ENCODE assay signal across 16 cellular contexts in the genomic region with DNA sequence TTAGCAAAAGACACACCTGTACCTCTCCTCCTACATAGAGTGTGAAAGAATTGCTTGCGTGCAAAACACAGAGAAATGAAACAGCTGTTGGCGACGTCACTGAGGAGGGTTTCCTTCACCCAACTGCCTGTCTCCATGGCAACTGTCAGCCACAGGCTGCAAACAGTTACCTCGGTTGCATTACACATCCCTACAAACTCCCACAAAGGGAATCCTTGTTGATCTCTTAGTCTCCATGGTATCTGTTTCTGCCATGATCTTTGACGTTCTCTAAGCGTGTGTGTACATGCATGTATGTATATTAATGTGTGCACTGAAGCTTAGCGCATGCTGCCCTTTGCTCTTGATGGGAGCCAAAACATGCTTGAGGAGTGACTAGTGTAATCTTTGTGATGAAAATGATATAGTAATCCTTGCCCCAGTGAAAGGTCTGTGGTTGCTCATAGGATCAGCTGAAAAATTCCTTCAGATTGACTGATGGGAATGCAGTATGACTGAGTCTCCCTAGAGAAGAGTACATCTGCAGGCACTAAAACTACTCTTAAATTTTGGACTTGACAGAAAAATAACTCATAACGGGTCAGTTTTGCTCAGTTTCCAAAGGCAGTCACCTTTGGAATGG.
DNase-seq lines count a peak whose midpoint lies in the region; ATAC-seq and TF ChIP-seq lines count a peak whose summit lies in the region.
"Had no signal": no experiment of that assay in that cellular context is flagged by ENCODE, and none has a peak within 500 bp of the region (broad histone marks: within the 10 kb centered on the region; RNA-seq: fewer than 3 reads in every experiment).

No MANE protein-coding gene starts in this region.

- intact Hi-C loops in esophagus muscularis mucosa (cut with DNase I) (no loop called here), right lobe of liver (cut with DNase I) (no loop called here)

- H3K4me3 ChIP-seq in esophagus muscularis mucosa (no peak overlapping the region), right lobe of liver (no peak overlapping the region)

- H3K9me3 ChIP-seq in esophagus muscularis mucosa (peaks cover 0 to 19% (median 10%) of the 10 kb centered on the region in 4 donors), right lobe of liver (peaks cover 0 to 3% (median 0%) of the 10 kb centered on the region in 4 donors)

- peaks cover 6% of the 10 kb centered on the region for H3K9me3 Mint-ChIP-seq in osteocyte (ENCODE audit: unreplicated experiment)

- no peaks in the 10 kb centered on the region for H3K36me3 ChIP-seq in esophagus muscularis mucosa
- no peaks in the 10 kb centered on the region for H3K36me3 ChIP-seq in right lobe of liver

- no peak overlapping the region for H3K27ac Mint-ChIP-seq in osteocyte (ENCODE audit: unreplicated experiment)
- H3K27ac Mint-ChIP-seq: activated naive CD8-positive, alpha-beta T cell treated with anti-CD3 and anti-CD28 coated beads, Interleukin-2, amount 10 ng/mL, durations not matched to agents 7 days and 5 days; CD4-positive, alpha-beta T cell; IgD-negative memory B cell; natural killer cell treated with Interleukin-12 subunit alpha and Interleukin-12 subunit beta and Interleukin-15 and Interleukin-18, amount 100 ng/mL, for 72 hours; WTC11 had no signal

- no peaks in the 10 kb centered on the region for H3K4me1 ChIP-seq in esophagus muscularis mucosa
- no peaks in the 10 kb centered on the region for H3K4me1 ChIP-seq in right lobe of liver

- WGBS in esophagus muscularis mucosa = 57% methylated on average over 8 of the region's 8 CpGs
- WGBS in right lobe of liver (ENCODE audit: insufficient coverage, low coverage, low lambda C conversion rate, missing lambda C conversion rate) = 77% methylated on average over 8 of the region's 8 CpGs

- DNase-seq in GM04503 (ENCODE audit: low read depth) = peak; percentile 88
- DNase-seq in NCI-H226 = peak; percentile 56
- peak; percentile 68 for DNase-seq in esophagus muscularis mucosa (ENCODE audit: extremely low spot score)
- peak; percentile 64 for DNase-seq in osteocyte (ENCODE audit: extremely low spot score, unreplicated experiment)
- DNase-seq in right lobe of liver = no peak
- DNase-seq in superior temporal gyrus (ENCODE audit: extremely low spot score) = no peak
- DNase-seq: activated naive CD8-positive, alpha-beta T cell treated with anti-CD3 and anti-CD28 coated beads, Interleukin-2, amount 10 ng/mL, durations not matched to agents 7 days and 5 days; activated T-cell treated with anti-CD3 and anti-CD28 coated beads for 4 hours; CD4-positive, alpha-beta T cell; kidney; NCI-H187 had no signal

- TF ChIP-seq EP300 in esophagus muscularis mucosa (IDR thresholded peaks at IDR 0.05) = no peak

- no peak overlapping the region for H3K27ac ChIP-seq in esophagus muscularis mucosa (replicated peaks in 1 of 4)
- H3K27ac ChIP-seq in right lobe of liver = no peak overlapping the region

- H3K36me3 Mint-ChIP-seq in osteocyte (ENCODE audit: unreplicated experiment) = no peaks in the 10 kb centered on the region
- H3K36me3 Mint-ChIP-seq: activated naive CD8-positive, alpha-beta T cell treated with anti-CD3 and anti-CD28 coated beads, Interleukin-2, amount 10 ng/mL, durations not matched to agents 7 days and 5 days; natural killer cell treated with Interleukin-12 subunit alpha and Interleukin-12 subunit beta and Interleukin-15 and Interleukin-18, amount 100 ng/mL, for 72 hours had no signal

- H3K27me3 ChIP-seq in esophagus muscularis mucosa = no peaks in the 10 kb centered on the region
- no peaks in the 10 kb centered on the region for H3K27me3 ChIP-seq in right lobe of liver

- TF ChIP-seq POLR2A in esophagus muscularis mucosa (IDR thresholded peaks at IDR 0.05; ENCODE audit: low read depth) = no peak
- TF ChIP-seq POLR2A in right lobe of liver (IDR thresholded peaks at IDR 0.05) = no peak

- H3K4me1 Mint-ChIP-seq in osteocyte (ENCODE audit: unreplicated experiment) = no peaks in the 10 kb centered on the region
- H3K4me1 Mint-ChIP-seq: activated naive CD8-positive, alpha-beta T cell treated with anti-CD3 and anti-CD28 coated beads, Interleukin-2, amount 10 ng/mL, durations not matched to agents 7 days and 5 days; IgD-negative memory B cell had no signal

- no peak for ATAC-seq in HG03432 (IDR thresholded peaks at IDR 0.05; ENCODE audit: unreplicated experiment)
- no peak for ATAC-seq in right lobe of liver
- ATAC-seq: natural killer cell treated with Interleukin-12 subunit alpha and Interleukin-12 subunit beta and Interleukin-15 and Interleukin-18, amount 100 ng/mL, for 72 hours; sciatic nerve; WTC11 had no signal

- TF ChIP-seq CTCF in esophagus muscularis mucosa (IDR thresholded peaks at IDR 0.05) (no peak), osteocyte (IDR thresholded peaks at IDR 0.05) (no peak), right lobe of liver (IDR thresholded peaks at IDR 0.05) (no peak)

- no peak overlapping the region for H3K4me3 Mint-ChIP-seq in osteocyte (ENCODE audit: unreplicated experiment)
- H3K4me3 Mint-ChIP-seq: activated naive CD8-positive, alpha-beta T cell treated with anti-CD3 and anti-CD28 coated beads, Interleukin-2, amount 10 ng/mL, durations not matched to agents 7 days and 5 days; CD4-positive, alpha-beta T cell; IgD-negative memory B cell; natural killer cell treated with Interleukin-12 subunit alpha and Interleukin-12 subunit beta and Interleukin-15 and Interleukin-18, amount 100 ng/mL, for 72 hours; WTC11 had no signal

- peaks cover 15% of the 10 kb centered on the region for H3K27me3 Mint-ChIP-seq in osteocyte (ENCODE audit: unreplicated experiment)
- H3K27me3 Mint-ChIP-seq: activated naive CD8-positive, alpha-beta T cell treated with anti-CD3 and anti-CD28 coated beads, Interleukin-2, amount 10 ng/mL, durations not matched to agents 7 days and 5 days; IgD-negative memory B cell; natural killer cell treated with Interleukin-12 subunit alpha and Interleukin-12 subunit beta and Interleukin-15 and Interleukin-18, amount 100 ng/mL, for 72 hours had no signal

Comparison
In these comparisons a context has a peak if more than half of its experiments do, and no peak if none do; other contexts are left out.
1. DNase-seq: peak in GM04503 (single experiment), NCI-H226 (single experiment), esophagus muscularis mucosa (single experiment) and osteocyte (single experiment); none in right lobe of liver (0 of 3) and superior temporal gyrus (single experiment).